ENCODE assay signal across 8 cellular contexts in the genomic region with DNA sequence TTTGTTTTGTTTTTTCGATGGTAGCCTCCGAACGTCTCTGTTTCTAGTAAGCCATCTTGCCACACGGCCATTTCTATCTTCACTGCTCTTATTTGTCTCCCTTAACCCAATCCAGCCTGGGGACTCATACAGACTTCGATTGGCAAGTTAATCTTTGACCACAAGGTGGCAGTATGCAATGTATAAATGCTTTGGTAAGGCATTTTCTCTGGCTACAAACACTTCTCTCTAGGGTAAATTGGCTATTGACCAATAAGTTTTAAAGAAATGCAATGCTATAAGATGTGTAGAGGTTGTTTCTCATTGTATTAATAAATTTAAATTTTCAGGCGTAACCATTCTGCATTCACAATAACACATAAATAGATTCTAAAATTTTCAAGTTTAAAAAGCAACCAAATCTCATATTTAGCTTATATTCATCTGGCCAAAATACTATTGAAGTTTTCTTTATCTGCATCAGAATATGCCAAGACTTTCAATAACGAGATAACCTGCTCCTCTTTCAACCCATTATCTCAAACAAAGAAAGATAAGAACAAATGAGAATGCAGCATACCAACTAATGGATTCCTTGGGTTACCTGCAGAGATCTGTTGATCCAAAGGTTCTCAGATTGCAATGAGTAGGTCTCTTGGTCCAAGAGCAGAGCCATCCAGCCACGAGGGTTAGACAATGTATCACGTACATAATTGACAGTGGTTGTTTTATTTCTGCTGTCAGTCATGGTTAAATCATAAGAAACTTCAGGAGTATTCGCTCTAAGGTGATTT.
A peak's percentile ranks its signal among the peaks of the same experiment; 100 is the strongest.
DNase-seq lines count a peak whose midpoint lies in the region; ATAC-seq and TF ChIP-seq lines count a peak whose summit lies in the region.

No MANE protein-coding gene starts in this region.

- H3K4me3 ChIP-seq in GM23248 (no peak overlapping the region), SU-DHL-6 (ENCODE audit: insufficient read depth, low read length, poor library complexity, severe bottlenecking) (no peak overlapping the region), fibroblast of villous mesenchyme (ENCODE audit: low read depth, low read length) (no peak overlapping the region)

- H3K9ac ChIP-seq in GM23248: no peak overlapping the region
- no peak overlapping the region for H3K9ac ChIP-seq in SU-DHL-6 (ENCODE audit: low read length)

- H3K4me1 ChIP-seq in GM23248 (ENCODE audit: insufficient read depth): no peaks in the 10 kb centered on the region

- H4K20me1 ChIP-seq in GM23248 (ENCODE audit: insufficient read depth): no peaks in the 10 kb centered on the region
- H4K20me1 ChIP-seq in SU-DHL-6 (ENCODE audit: low read depth, low read length): no peaks in the 10 kb centered on the region

- H3K9me3 ChIP-seq in GM23248 (ENCODE audit: low read depth) (no peaks in the 10 kb centered on the region), SU-DHL-6 (ENCODE audit: insufficient read depth, low read length) (no peaks in the 10 kb centered on the region)

- TF ChIP-seq CTCF in natural killer cell (IDR thresholded peaks at IDR 0.05) (peak; percentile 52), SU-DHL-6 (IDR thresholded peaks at IDR 0.05; ENCODE audit: insufficient read depth, low read length, poor library complexity, severe bottlenecking) (peak; percentile 98), fibroblast of villous mesenchyme (IDR thresholded peaks at IDR 0.05; ENCODE audit: insufficient read depth, low read depth, low read length) (peak; percentile 53)

- no peaks in the 10 kb centered on the region for H3K27me3 Mint-ChIP-seq in natural killer cell (ENCODE audit: low read depth in 2 of 2)
- peaks cover 6% of the 10 kb centered on the region in 2 donors for H3K27me3 Mint-ChIP-seq in natural killer cell treated with Interleukin-12 subunit alpha and Interleukin-12 subunit beta and Interleukin-15 and Interleukin-18, amount 100 ng/mL, for 72 hours

- H3K27ac ChIP-seq in GM23248 (no peak overlapping the region), SU-DHL-6 (ENCODE audit: low read depth, low read length) (no peak overlapping the region)

- H3F3A ChIP-seq in GM23248 (ENCODE audit: insufficient read depth): no peaks in the 10 kb centered on the region
- no peaks in the 10 kb centered on the region for H3F3A ChIP-seq in SU-DHL-6 (ENCODE audit: insufficient read depth)

- intact Hi-C loops in natural killer cell (cut with micrococcal nuclease): loop anchor here (5.0 to 10.0 kb wide), 2 partner anchors 169 to 407 kb away; no protein-coding TSS in a partner anchor

- ATAC-seq in natural killer cell: no peak
- ATAC-seq in natural killer cell treated with Interleukin-12 subunit alpha and Interleukin-12 subunit beta and Interleukin-15 and Interleukin-18, amount 100 ng/mL, for 72 hours: no peak

- H3K36me3 ChIP-seq in GM23248 (ENCODE audit: low read depth) (no peaks in the 10 kb centered on the region), SU-DHL-6 (ENCODE audit: low read length) (no peaks in the 10 kb centered on the region)

- no peak for DNase-seq in natural killer cell
- no peak for DNase-seq in natural killer cell treated with Interleukin-12 subunit alpha and Interleukin-12 subunit beta and Interleukin-15 and Interleukin-18, amount 100 ng/mL, for 72 hours (ENCODE audit: low spot score)
- peak; percentile 70 for DNase-seq in GM23248
- DNase-seq in NCI-H1048 (lab: John Stamatoyannopoulos, UW): peak; percentile 45
- peak; percentile 47 for DNase-seq in fibroblast of villous mesenchyme (ENCODE audit: low read depth)
- peak; percentile 53 for DNase-seq in retina
- DNase-seq in C1 segment of cervical spinal cord (lab: John Stamatoyannopoulos, UW): no peak

- H2AFZ ChIP-seq in GM23248: no peak overlapping the region
- no peak overlapping the region for H2AFZ ChIP-seq in SU-DHL-6 (ENCODE audit: low read depth, low read length, severe bottlenecking)

- no peaks in the 10 kb centered on the region for H3K9me3 Mint-ChIP-seq in natural killer cell
- no peaks in the 10 kb centered on the region for H3K9me3 Mint-ChIP-seq in natural killer cell treated with Interleukin-12 subunit alpha and Interleukin-12 subunit beta and Interleukin-15 and Interleukin-18, amount 100 ng/mL, for 72 hours

- H3K79me2 ChIP-seq in GM23248 (ENCODE audit: insufficient read depth) (no peaks in the 10 kb centered on the region), SU-DHL-6 (ENCODE audit: insufficient read depth, low read length) (no peaks in the 10 kb centered on the region)

- no peak overlapping the region for H3K27ac Mint-ChIP-seq in natural killer cell
- no peak overlapping the region for H3K27ac Mint-ChIP-seq in natural killer cell treated with Interleukin-12 subunit alpha and Interleukin-12 subunit beta and Interleukin-15 and Interleukin-18, amount 100 ng/mL, for 72 hours

- H3K4me1 Mint-ChIP-seq in natural killer cell: no peaks in the 10 kb centered on the region
- peaks cover 0 to 3% of the 10 kb centered on the region in 2 donors for H3K4me1 Mint-ChIP-seq in natural killer cell treated with Interleukin-12 subunit alpha and Interleukin-12 subunit beta and Interleukin-15 and Interleukin-18, amount 100 ng/mL, for 72 hours (ENCODE audit: low read depth in 2 of 2)

- H3K4me3 Mint-ChIP-seq in natural killer cell: no peak overlapping the region
- no peak overlapping the region for H3K4me3 Mint-ChIP-seq in natural killer cell treated with Interleukin-12 subunit alpha and Interleukin-12 subunit beta and Interleukin-15 and Interleukin-18, amount 100 ng/mL, for 72 hours

- whole genome bisulfite sequencing in GM23248 (ENCODE audit: low coverage in 1 of 2, low lambda C conversion rate in 2 of 2, missing lambda C conversion rate in 2 of 2), 2 experiments: 10 to 14% methylated on average over 10 of the region's 10 CpGs

- H3K4me2 ChIP-seq in GM23248 (ENCODE audit: unreplicated experiment) (no peak overlapping the region), SU-DHL-6 (ENCODE audit: low read depth, low read length, poor library complexity, severe bottlenecking) (no peak overlapping the region)

- H3K9me2 ChIP-seq in GM23248 (ENCODE audit: insufficient read depth) (no peaks in the 10 kb centered on the region), SU-DHL-6 (replicated peaks; ENCODE audit: insufficient read depth, low read length) (no peaks in the 10 kb centered on the region)

- in situ Hi-C loops in GM23248 (cut with MboI): no loop called here

- H3K27me3 ChIP-seq in GM23248 (replicated peaks; ENCODE audit: insufficient read depth) (no peaks in the 10 kb centered on the region), SU-DHL-6 (ENCODE audit: low read length) (no peaks in the 10 kb centered on the region)

- no peaks in the 10 kb centered on the region for H3K36me3 Mint-ChIP-seq in natural killer cell
- no peaks in the 10 kb centered on the region for H3K36me3 Mint-ChIP-seq in natural killer cell treated with Interleukin-12 subunit alpha and Interleukin-12 subunit beta and Interleukin-15 and Interleukin-18, amount 100 ng/mL, for 72 hours

Comparison
In these comparisons a context has a peak if more than half of its experiments do, and no peak if none do; other contexts are left out.
1. DNase-seq: peak in GM23248 (single experiment), NCI-H1048 (single experiment), fibroblast of villous mesenchyme (single experiment) and retina (single experiment); none in natural killer cell (single experiment), natural killer cell treated with Interleukin-12 subunit alpha and Interleukin-12 subunit beta and Interleukin-15 and Interleukin-18, amount 100 ng/mL, for 72 hours (single experiment) and C1 segment of cervical spinal cord (0 of 14).
2. Peak in every context shown above with its lines, with median percentiles within 50 percentile points of each other: CTCF ChIP-seq.